In genomic region chr10:10138685-10139084, GRCh38 we compare ENCODE assay signal across 13 cellular contexts.
DNase-seq lines count a peak whose midpoint lies in the region; ATAC-seq and TF ChIP-seq lines count a peak whose summit lies in the region.
"Had no signal": no experiment of that assay in that cellular context is flagged by ENCODE, and none has a peak within 500 bp of the region (broad histone marks: within the 10 kb centered on the region; RNA-seq: fewer than 3 reads in every experiment).

No MANE protein-coding gene starts in this region.

- H4K91ac ChIP-seq in H9 (ENCODE audit: insufficient read length, low read depth, low read length), result no peak overlapping the region

- no peak overlapping the region for H4K8ac ChIP-seq in H9 (replicated peaks; ENCODE audit: insufficient read length, low read depth, low read length)

- H3K4me2 ChIP-seq in H9 (ENCODE audit: insufficient read depth, insufficient read length, low read length), result no peak overlapping the region

- H3K36me3 Mint-ChIP-seq in stimulated activated naive CD8-positive, alpha-beta T cell treated with anti-CD3 and anti-CD28 coated beads, Interleukin-15, Interleukin-2, amounts not matched to agents 100 ng/mL and 50 ng/mL, for 24 hours (ENCODE audit: low read depth), result no peaks in the 10 kb centered on the region
- H3K36me3 Mint-ChIP-seq in immature natural killer cell (no peaks in the 10 kb centered on the region), H9 (ENCODE audit: insufficient read depth in 1 of 3, low read depth in 3 of 3) (no peaks in the 10 kb centered on the region), endodermal cell (ENCODE audit: low read depth) (no peaks in the 10 kb centered on the region)

- ATAC-seq in stimulated activated naive CD8-positive, alpha-beta T cell treated with anti-CD3 and anti-CD28 coated beads, Interleukin-15, Interleukin-2, amounts not matched to agents 100 U/mL and 50 U/mL, for 24 hours, result no peak
- no peak for ATAC-seq in RWPE2 (ENCODE audit: low read depth)
- ATAC-seq in HG02571 (IDR thresholded peaks at IDR 0.05; ENCODE audit: unreplicated experiment), result no peak
- ATAC-seq: mucosa of descending colon had no signal

- H3K9me3 ChIP-seq in RWPE2 (ENCODE audit: severe bottlenecking) (no peaks in the 10 kb centered on the region), H9 (ENCODE audit: control insufficient read depth, low read depth, low read length) (no peaks in the 10 kb centered on the region), endodermal cell (ENCODE audit: control insufficient read depth, low read length) (no peaks in the 10 kb centered on the region)
- H3K9me3 ChIP-seq: mucosa of descending colon had no signal

- no peak overlapping the region for H2BK120ac ChIP-seq in H9 (ENCODE audit: low read depth, low read length, poor library complexity, severe bottlenecking)

- no peak overlapping the region for H3K18ac ChIP-seq in H9 (ENCODE audit: insufficient read length, low read depth, low read length)

- H3K23ac ChIP-seq in H9 (ENCODE audit: insufficient read length, low read depth, low read length), result no peak overlapping the region

- no peak for DNase-seq in stimulated activated naive CD8-positive, alpha-beta T cell treated with anti-CD3 and anti-CD28 coated beads, Interleukin-15, Interleukin-2, amounts not matched to agents 100 U/mL and 50 U/mL, for 24 hours
- DNase-seq in RWPE2 (ENCODE audit: low spot score), result no peak
- DNase-seq in immature natural killer cell, result no peak
- DNase-seq in NCI-H146 (lab: John Stamatoyannopoulos, UW), result no peak
- no peak for DNase-seq in H9
- DNase-seq in endodermal cell, result no peak
- DNase-seq: activated effector memory CD4-positive, alpha-beta T cell treated with Interleukin-2 at 50 U/mL for 16 hours; Calu3; mucosa of descending colon; NCI-H1105; NK-92 treated with Interleukin-12 subunit alpha and Interleukin-12 subunit beta, amount 100 ng/mL, for 24 hours had no signal

- no peaks in the 10 kb centered on the region for H3K27me3 Mint-ChIP-seq in stimulated activated naive CD8-positive, alpha-beta T cell treated with anti-CD3 and anti-CD28 coated beads, Interleukin-15, Interleukin-2, amounts not matched to agents 100 ng/mL and 50 ng/mL, for 24 hours
- H3K27me3 Mint-ChIP-seq in immature natural killer cell (ENCODE audit: low read depth in 3 of 3) (peaks cover 0 to 3% (median 0%) of the 10 kb centered on the region in 3 donors), H9 (ENCODE audit: low read depth) (no peaks in the 10 kb centered on the region), endodermal cell (ENCODE audit: insufficient read depth) (no peaks in the 10 kb centered on the region)

- no peak overlapping the region for H3K9ac ChIP-seq in H9 (ENCODE audit: extremely low read depth, insufficient read length, low read length)
- no peak overlapping the region for H3K9ac ChIP-seq in endodermal cell (ENCODE audit: extremely low read depth, low read length, poor library complexity, severe bottlenecking)

- no peaks in the 10 kb centered on the region for H3K9me3 Mint-ChIP-seq in stimulated activated naive CD8-positive, alpha-beta T cell treated with anti-CD3 and anti-CD28 coated beads, Interleukin-15, Interleukin-2, amounts not matched to agents 100 ng/mL and 50 ng/mL, for 24 hours
- H3K9me3 Mint-ChIP-seq in immature natural killer cell, result peaks cover 0 to 2% (median 0%) of the 10 kb centered on the region in 6 donors
- no peaks in the 10 kb centered on the region for H3K9me3 Mint-ChIP-seq in H9
- no peaks in the 10 kb centered on the region for H3K9me3 Mint-ChIP-seq in endodermal cell

- TF ChIP-seq CTCF in RWPE2 (IDR thresholded peaks at IDR 0.05; ENCODE audit: poor library complexity, severe bottlenecking) (no peak), H9 (conservative IDR thresholded peaks at IDR 0.05) (no peak), endodermal cell (conservative IDR thresholded peaks at IDR 0.05) (no peak)

- H3K4me1 Mint-ChIP-seq in stimulated activated naive CD8-positive, alpha-beta T cell treated with anti-CD3 and anti-CD28 coated beads, Interleukin-15, Interleukin-2, amounts not matched to agents 100 ng/mL and 50 ng/mL, for 24 hours (ENCODE audit: low read depth), result peaks cover 13% of the 10 kb centered on the region
- H3K4me1 Mint-ChIP-seq in immature natural killer cell (peaks cover 7 to 18% of the 10 kb centered on the region in 2 donors), H9 (peaks cover 8 to 10% of the 10 kb centered on the region in 2 experiments), endodermal cell (peaks cover 16% of the 10 kb centered on the region)

- no peaks in the 10 kb centered on the region for H3K79me2 ChIP-seq in H9 (ENCODE audit: insufficient read depth, low read length)

- H3K14ac ChIP-seq in H9 (ENCODE audit: insufficient read depth, low read length), result no peak overlapping the region

- no peak overlapping the region for H2BK12ac ChIP-seq in H9 (ENCODE audit: insufficient read length, low read depth, low read length)

- no peak overlapping the region for H3K27ac Mint-ChIP-seq in stimulated activated naive CD8-positive, alpha-beta T cell treated with anti-CD3 and anti-CD28 coated beads, Interleukin-15, Interleukin-2, amounts not matched to agents 100 ng/mL and 50 ng/mL, for 24 hours
- H3K27ac Mint-ChIP-seq in immature natural killer cell, result peak overlapping the region in 4 of 6 donors; percentile 34 to 82 (median 68)
- no peak overlapping the region for H3K27ac Mint-ChIP-seq in H9
- no peak overlapping the region for H3K27ac Mint-ChIP-seq in endodermal cell

- H3K27me3 ChIP-seq in RWPE2 (ENCODE audit: insufficient read depth, poor library complexity, severe bottlenecking), result no peaks in the 10 kb centered on the region
- no peaks in the 10 kb centered on the region for H3K27me3 ChIP-seq in H9 (ENCODE audit: insufficient read depth, low read length)
- no peaks in the 10 kb centered on the region for H3K27me3 ChIP-seq in endodermal cell (ENCODE audit: control insufficient read depth, insufficient read depth, low read length, poor library complexity, severe bottlenecking)

- H2AK5ac ChIP-seq in H9 (ENCODE audit: insufficient read length, low read length), result no peak overlapping the region

- no peak overlapping the region for H2BK20ac ChIP-seq in H9 (ENCODE audit: low read depth, low read length, poor library complexity, severe bottlenecking)

- no peak overlapping the region for H3T11ph ChIP-seq in H9 (ENCODE audit: low read length)

- no peak overlapping the region for H2BK15ac ChIP-seq in H9 (ENCODE audit: low read depth, low read length)

- no peak overlapping the region for H2BK5ac ChIP-seq in H9 (ENCODE audit: insufficient read length, low read length)

- no peak overlapping the region for H3K4ac ChIP-seq in H9 (ENCODE audit: low read depth, low read length)

- peak overlapping the region; percentile 55 for H3K4me3 Mint-ChIP-seq in stimulated activated naive CD8-positive, alpha-beta T cell treated with anti-CD3 and anti-CD28 coated beads, Interleukin-15, Interleukin-2, amounts not matched to agents 100 ng/mL and 50 ng/mL, for 24 hours
- H3K4me3 Mint-ChIP-seq in immature natural killer cell (peak overlapping the region; percentile 78 to 86 (median 81)), H9 (no peak overlapping the region), endodermal cell (no peak overlapping the region)

- H4K20me1 ChIP-seq in H9 (ENCODE audit: control insufficient read depth, insufficient read depth, insufficient read length), result no peaks in the 10 kb centered on the region

- no peaks in the 10 kb centered on the region for H3K79me1 ChIP-seq in H9 (ENCODE audit: insufficient read depth, low read depth, low read length, poor library complexity, severe bottlenecking)

- H3K36me3 ChIP-seq in RWPE2 (ENCODE audit: low read depth), result no peaks in the 10 kb centered on the region
- H3K36me3 ChIP-seq in endodermal cell (ENCODE audit: control insufficient read depth, insufficient read depth, low read length), result no peaks in the 10 kb centered on the region

- no peaks in the 10 kb centered on the region for H3K23me2 ChIP-seq in H9 (ENCODE audit: insufficient read length, low read depth, low read length, poor library complexity, severe bottlenecking)

- no peak overlapping the region for H2AFZ ChIP-seq in H9 (ENCODE audit: low read length)

- no peak overlapping the region for H4K5ac ChIP-seq in H9 (ENCODE audit: insufficient read length, low read depth, low read length)

- H3K27ac ChIP-seq in RWPE2 (ENCODE audit: poor library complexity, severe bottlenecking) (no peak overlapping the region), H9 (ENCODE audit: insufficient read length, low read depth, low read length) (no peak overlapping the region), endodermal cell (ENCODE audit: low read depth, low read length) (no peak overlapping the region)

- peaks cover 2% of the 10 kb centered on the region for H3K4me1 ChIP-seq in RWPE2 (ENCODE audit: insufficient read depth, poor library complexity, severe bottlenecking)
- H3K4me1 ChIP-seq in H9 (ENCODE audit: insufficient read depth, low read length), result no peaks in the 10 kb centered on the region; the same call in 1 of the 2 replicates
- peaks cover 6% of the 10 kb centered on the region for H3K4me1 ChIP-seq in endodermal cell (ENCODE audit: control insufficient read depth, insufficient read depth, low read length)

- no peak overlapping the region for H3K56ac ChIP-seq in H9 (ENCODE audit: insufficient read length, low read depth, low read length)

- peak overlapping the region; percentile 25 for H3K4me3 ChIP-seq in RWPE2 (ENCODE audit: severe bottlenecking)
- no peak overlapping the region for H3K4me3 ChIP-seq in endodermal cell (ENCODE audit: low read length)
- H3K4me3 ChIP-seq: mucosa of descending colon had no signal

- whole genome bisulfite sequencing in H9 (ENCODE audit: extremely low coverage, insufficient read length, low lambda C conversion rate), result no CpG with 5 or more reads among the region's 2 CpGs
- 97% methylated on average over 2 of the region's 2 CpGs; no CpG with 5 or more reads in 1 of the 2 experiments for WGBS in endodermal cell (ENCODE audit: insufficient coverage in 1 of 2, insufficient read length in 1 of 2), 2 experiments

Comparison
In these comparisons a context has a peak if more than half of its experiments do, and no peak if none do; other contexts are left out.
1. H3K27ac Mint-ChIP-seq: peak in immature natural killer cell (4 of 6); none in stimulated activated naive CD8-positive, alpha-beta T cell treated with anti-CD3 and anti-CD28 coated beads, Interleukin-15, Interleukin-2, amounts not matched to agents 100 ng/mL and 50 ng/mL, for 24 hours (single experiment), H9 (0 of 3) and endodermal cell (single experiment).
2. H3K4me3 Mint-ChIP-seq: peak in stimulated activated naive CD8-positive, alpha-beta T cell treated with anti-CD3 and anti-CD28 coated beads, Interleukin-15, Interleukin-2, amounts not matched to agents 100 ng/mL and 50 ng/mL, for 24 hours (single experiment) and immature natural killer cell (5 of 5); none in H9 (0 of 2) and endodermal cell (single experiment).